1 cellular context compared by ENCODE assay signal in genomic region chr2:171772373-171772772, GRCh38.
TF ChIP-seq lines count a peak whose summit lies in the region.

No MANE protein-coding gene starts in this region.

TF ChIP-seq in HepG2, 621 proteins besides CTCF, POLR2A, EP300 and RAD21 (continued from another document and continues in another):
- peak; percentile 50; the same call in 1 of the 2 replicates for TF ChIP-seq ZNF710 (CRISPR knock-in tag; IDR thresholded peaks at IDR 0.05; ENCODE audit: borderline replicate concordance)
- no peak for TF ChIP-seq NFYB (CRISPR knock-in tag; IDR thresholded peaks at IDR 0.05)
- TF ChIP-seq ZSCAN12 (CRISPR knock-in tag; IDR thresholded peaks at IDR 0.05) = no peak
- TF ChIP-seq KLF13 (CRISPR knock-in tag; IDR thresholded peaks at IDR 0.05) = no peak
- no peak for TF ChIP-seq ZNF574 (CRISPR knock-in tag; IDR thresholded peaks at IDR 0.05)
- no peak for TF ChIP-seq TCF7L2 (IDR thresholded peaks at IDR 0.05; ENCODE audit: low read depth, low read length)
- TF ChIP-seq CBX2 (IDR thresholded peaks at IDR 0.05; ENCODE audit: low read depth, low read length) = no peak
- no peak for TF ChIP-seq CBX2 (CRISPR knock-in tag; IDR thresholded peaks at IDR 0.05; ENCODE audit: low read depth)
- TF ChIP-seq TBX3 (IDR thresholded peaks at IDR 0.05; ENCODE audit: borderline replicate concordance) = peak; percentile 92; the same call in 1 of the 2 replicates
- TF ChIP-seq HDAC6 (IDR thresholded peaks at IDR 0.05; ENCODE audit: low read depth, low read length) = no peak
- TF ChIP-seq CC2D1A (CRISPR knock-in tag; IDR thresholded peaks at IDR 0.05) = no peak
- TF ChIP-seq HMGXB3 (CRISPR knock-in tag; IDR thresholded peaks at IDR 0.05; ENCODE audit: borderline replicate concordance) = no peak
- no peak for TF ChIP-seq PHF8 (CRISPR knock-in tag; IDR thresholded peaks at IDR 0.05)
- TF ChIP-seq ZBTB37 (CRISPR knock-in tag; IDR thresholded peaks at IDR 0.05) = no peak
- TF ChIP-seq RBAK (CRISPR knock-in tag; IDR thresholded peaks at IDR 0.05) = no peak
- TF ChIP-seq ZSCAN31 (CRISPR knock-in tag; IDR thresholded peaks at IDR 0.05; ENCODE audit: low read depth) = no peak
- no peak for TF ChIP-seq ZNF468 (CRISPR knock-in tag; IDR thresholded peaks at IDR 0.05)
- no peak for TF ChIP-seq ZNF280D (CRISPR knock-in tag; IDR thresholded peaks at IDR 0.05)
- TF ChIP-seq ZBTB1 (CRISPR knock-in tag; IDR thresholded peaks at IDR 0.05; ENCODE audit: borderline replicate concordance) = no peak
- TF ChIP-seq REXO4 (CRISPR knock-in tag; IDR thresholded peaks at IDR 0.05; ENCODE audit: borderline replicate concordance) = no peak
- TF ChIP-seq ZNF646 (CRISPR knock-in tag; IDR thresholded peaks at IDR 0.05) = no peak
- no peak for TF ChIP-seq NCOA5 (CRISPR knock-in tag; IDR thresholded peaks at IDR 0.05)
- no peak for TF ChIP-seq ZNF770 (CRISPR knock-in tag; IDR thresholded peaks at IDR 0.05)
- TF ChIP-seq SALL2 (CRISPR knock-in tag; IDR thresholded peaks at IDR 0.05) = no peak
- no peak for TF ChIP-seq ETV6 (CRISPR knock-in tag; conservative IDR thresholded peaks at IDR 0.05)
- peak; percentile 16; the same call in 1 of the 2 replicates for TF ChIP-seq KLF6 (CRISPR knock-in tag; IDR thresholded peaks at IDR 0.05)
- no peak; the same call in 1 of the 2 replicates for TF ChIP-seq ISL2 (CRISPR knock-in tag; IDR thresholded peaks at IDR 0.05)
- peak; percentile 77; the same call in 1 of the 2 replicates for TF ChIP-seq RCOR2 (CRISPR knock-in tag; IDR thresholded peaks at IDR 0.05)
- no peak for TF ChIP-seq TEAD2 (CRISPR knock-in tag; IDR thresholded peaks at IDR 0.05)
- no peak for TF ChIP-seq ZNF616 (CRISPR knock-in tag; IDR thresholded peaks at IDR 0.05; ENCODE audit: low read depth)
- TF ChIP-seq ZBTB42 (CRISPR knock-in tag; IDR thresholded peaks at IDR 0.05) = no peak
- no peak for TF ChIP-seq ZNF703 (CRISPR knock-in tag; IDR thresholded peaks at IDR 0.05; ENCODE audit: borderline replicate concordance)
